ENCODE assay signal across 8 cellular contexts in genomic region chr5:180649297-180650039, GRCh38. TPM values are rescaled to one million over a fixed set of nuclear protein-coding genes. Genes with fewer than 3 reads are reported as not detected.
A peak's percentile ranks its signal among the peaks of the same experiment; 100 is the strongest.
DNase-seq lines count a peak whose midpoint lies in the region; ATAC-seq and TF ChIP-seq lines count a peak whose summit lies in the region.

FLT4 (minus strand) TSS chr5:180649600; CDS start chr5:180649545, 55 bp downstream.

- no peaks in the 10 kb centered on the region for H3K9me3 Mint-ChIP-seq in CD8-positive, alpha-beta memory T cell

- no peak for TF ChIP-seq POLR2A in ovary (IDR thresholded peaks at IDR 0.05)

- H3K4me1 ChIP-seq in CD8-positive, alpha-beta memory T cell (ENCODE audit: insufficient read depth, low read length): no peaks in the 10 kb centered on the region
- H3K4me1 ChIP-seq in RWPE2 (ENCODE audit: insufficient read depth, poor library complexity, severe bottlenecking) (no peaks in the 10 kb centered on the region), ovary (ENCODE audit: insufficient read depth) (no peaks in the 10 kb centered on the region)

- H3K27me3 Mint-ChIP-seq in CD8-positive, alpha-beta memory T cell: peaks cover 24 to 47% of the 10 kb centered on the region in 2 donors

- H3K36me3 Mint-ChIP-seq in CD8-positive, alpha-beta memory T cell: peaks cover 0 to 3% (median 0%) of the 10 kb centered on the region in 3 donors

- H3K4me3 ChIP-seq in CD8-positive, alpha-beta memory T cell (ENCODE audit: low read length): peak within 1 kb of the TSS; percentile 62
- H3K4me3 ChIP-seq in RWPE2 (ENCODE audit: severe bottlenecking): peak within 1 kb of the TSS; percentile 16
- peak within 1 kb of the TSS; percentile 16 for H3K4me3 ChIP-seq in ovary

- H3K4me1 Mint-ChIP-seq in CD8-positive, alpha-beta memory T cell: peaks cover 14 to 37% (median 24%) of the 10 kb centered on the region in 3 donors

- TF ChIP-seq CTCF in RWPE2 (IDR thresholded peaks at IDR 0.05; ENCODE audit: poor library complexity, severe bottlenecking) (no peak), ovary (IDR thresholded peaks at IDR 0.05) (no peak)

- no peak within 1 kb of the TSS for H3K27ac ChIP-seq in CD8-positive, alpha-beta memory T cell (ENCODE audit: low read depth, low read length)
- H3K27ac ChIP-seq in RWPE2 (ENCODE audit: poor library complexity, severe bottlenecking) (no peak within 1 kb of the TSS), ovary (no peak within 1 kb of the TSS)

- H3K9me3 ChIP-seq in CD8-positive, alpha-beta memory T cell (ENCODE audit: low read length): no peaks in the 10 kb centered on the region
- H3K9me3 ChIP-seq in RWPE2 (ENCODE audit: severe bottlenecking) (peaks cover 2% of the 10 kb centered on the region), ovary (no peaks in the 10 kb centered on the region)

- POLR2A ChIA-PET in CD8-positive, alpha-beta memory T cell (lab: Charles Lee): interaction anchor here (0.6 kb wide), 1 partner anchor 39 kb away, joined by 3 read pairs; no protein-coding TSS in a partner anchor

- no peaks in the 10 kb centered on the region for H3K36me3 ChIP-seq in CD8-positive, alpha-beta memory T cell (ENCODE audit: insufficient read depth, low read length)
- H3K36me3 ChIP-seq in RWPE2 (ENCODE audit: low read depth) (no peaks in the 10 kb centered on the region), ovary (no peaks in the 10 kb centered on the region)

- TF ChIP-seq EP300 in ovary (IDR thresholded peaks at IDR 0.05): no peak

- intact Hi-C loops in ovary (cut with DNase I): no loop called here

- H3K27me3 ChIP-seq in CD8-positive, alpha-beta memory T cell (ENCODE audit: insufficient read depth, low read length, poor library complexity, severe bottlenecking): peaks cover 6% of the 10 kb centered on the region
- H3K27me3 ChIP-seq in RWPE2 (ENCODE audit: insufficient read depth, poor library complexity, severe bottlenecking) (peaks cover 89% of the 10 kb centered on the region), ovary (no peaks in the 10 kb centered on the region)

- peak in 2 of 5 donors; percentile 9 to 46 for DNase-seq in CD8-positive, alpha-beta memory T cell
- DNase-seq in RWPE2 (ENCODE audit: low spot score) (no peak), ovary (no peak), glomerular visceral epithelial cell (ENCODE audit: extremely low spot score) (no peak), UCSD-AML1 (lab: John Stamatoyannopoulos, UW; ENCODE audit: unreplicated experiment) (no peak)

- peak within 1 kb of the TSS; percentile 85 to 93 (median 89) for H3K4me3 Mint-ChIP-seq in CD8-positive, alpha-beta memory T cell

- no peak for ATAC-seq in RWPE2 (ENCODE audit: low read depth)
- ATAC-seq in esophagus mucosa: peak; percentile 12
- no peak for ATAC-seq in HG03139 (IDR thresholded peaks at IDR 0.05; ENCODE audit: unreplicated experiment)
- no peak for ATAC-seq in GM18868 (IDR thresholded peaks at IDR 0.05; ENCODE audit: unreplicated experiment)

- 0 to 1% (median 0%) methylated on average over 30 to 89 of the region's 89 CpGs for WGBS in ovary, 3 donors

- H3K27ac Mint-ChIP-seq in CD8-positive, alpha-beta memory T cell: peak within 1 kb of the TSS; percentile 27 to 97 (median 87)

- CTCF ChIA-PET in CD8-positive, alpha-beta memory T cell (lab: Charles Lee): no interaction called here

RNA-seq across cellular contexts. Expression of gene FLT4, which starts in this region (rescaled TPM):
- total RNA-seq in CD8-positive, alpha-beta memory T cell: 1 to 10 TPM; 6.0 to 8.2 TPM
- polyA plus RNA-seq in CD8-positive, alpha-beta memory T cell: 12.7 TPM
- 1.9 TPM for total RNA-seq in esophagus mucosa
- 10 to 100 TPM in 3 of 7 donors, 1 to 10 TPM in 4; 4.1 to 18.5 (median 7.0) TPM for total RNA-seq in ovary
- polyA plus RNA-seq in ovary: 10 to 100 TPM in 1 of 2 donors, 1 to 10 TPM in 1; 3.3 to 12.2 TPM
